ENCODE assay signal across 34 cellular contexts in genomic region chr9:86009133-86009532, GRCh38.
"Had no signal": no experiment of that assay in that cellular context is flagged by ENCODE, and none has a peak within 500 bp of the region (broad histone marks: within the 10 kb centered on the region; RNA-seq: fewer than 3 reads in every experiment).

No MANE protein-coding gene starts in this region.

- H3K4me1 Mint-ChIP-seq: activated CD4-positive, alpha-beta memory T cell treated with anti-CD3 and anti-CD28 coated beads, Interleukin-2, amount 10 ng/mL, durations not matched to agents 7 days and 5 days; activated CD8-positive, alpha-beta memory T cell treated with anti-CD3 and anti-CD28 coated beads, Interleukin-2, amount 10 ng/mL, durations not matched to agents 7 days and 5 days; activated naive CD8-positive, alpha-beta T cell treated with anti-CD3 and anti-CD28 coated beads, Interleukin-2, amount 50 U/mL, for 24 hours; brain had no signal

- H3K27ac Mint-ChIP-seq: activated CD4-positive, alpha-beta memory T cell treated with anti-CD3 and anti-CD28 coated beads, Interleukin-2, amount 10 ng/mL, durations not matched to agents 7 days and 5 days; activated CD8-positive, alpha-beta memory T cell treated with anti-CD3 and anti-CD28 coated beads, Interleukin-2, amount 10 ng/mL, durations not matched to agents 7 days and 5 days; activated naive CD8-positive, alpha-beta T cell; activated naive CD8-positive, alpha-beta T cell treated with anti-CD3 and anti-CD28 coated beads, Interleukin-2, amount 50 U/mL, for 24 hours; activated T-helper 2 cell treated with anti-CD3 and anti-CD28 coated beads, Interferon-gamma antibody, Interleukin-2, Interleukin-4, amounts not matched to agents 10 μg/mL and 5 μg/mL and 100 μg/mL, durations not matched to agents 14 hours and 24 hours and 36 hours; brain had no signal

- ATAC-seq: activated CD8-positive, alpha-beta memory T cell treated with anti-CD3 and anti-CD28 coated beads, Interleukin-2, amount 10 ng/mL, durations not matched to agents 7 days and 5 days; activated naive CD8-positive, alpha-beta T cell treated with anti-CD3 and anti-CD28 coated beads, Interleukin-2, amount 50 U/mL, for 24 hours had no signal

- H3K4me2 ChIP-seq: PC-9 had no signal

- H3K27ac ChIP-seq: PC-9, WERI-Rb-1 had no signal

- H2AFZ ChIP-seq: PC-9 had no signal

- H3K4me3 Mint-ChIP-seq: activated CD4-positive, alpha-beta memory T cell treated with anti-CD3 and anti-CD28 coated beads, Interleukin-2, amount 10 ng/mL, durations not matched to agents 7 days and 5 days; activated CD8-positive, alpha-beta memory T cell treated with anti-CD3 and anti-CD28 coated beads, Interleukin-2, amount 10 ng/mL, durations not matched to agents 7 days and 5 days; activated naive CD8-positive, alpha-beta T cell; activated naive CD8-positive, alpha-beta T cell treated with anti-CD3 and anti-CD28 coated beads, Interleukin-2, amount 50 U/mL, for 24 hours; brain had no signal

- H3K27me3 ChIP-seq: MG63 had no signal

- DNase-seq: activated CD4-positive, alpha-beta memory T cell treated with anti-CD3 and anti-CD28 coated beads, Interleukin-2, amount 10 ng/mL, durations not matched to agents 7 days and 5 days; activated CD4-positive, alpha-beta T cell treated with anti-CD3 and anti-CD28 coated beads for 1 hour; activated CD4-positive, alpha-beta T cell treated with anti-CD3 and anti-CD28 coated beads for 48 hours; activated CD4-positive, CD25-positive, alpha-beta regulatory T cell; activated CD8-positive, alpha-beta memory T cell treated with anti-CD3 and anti-CD28 coated beads for 24 hours; activated CD8-positive, alpha-beta memory T cell treated with anti-CD3 and anti-CD28 coated beads, Interleukin-2, amount 10 ng/mL, durations not matched to agents 7 days and 5 days; activated CD8-positive, alpha-beta memory T cell treated with anti-CD3 and anti-CD28 coated beads, Interleukin-2, amount 50 U/mL, for 48 hours; activated gamma-delta T cell; activated naive CD4-positive, alpha-beta T cell treated with Interleukin-2 at 50 U/mL for 16 hours; activated naive CD8-positive, alpha-beta T cell treated with anti-CD3 and anti-CD28 coated beads, Interleukin-2, amount 50 U/mL, for 24 hours; activated T-cell treated with anti-CD3 and anti-CD28 coated beads, Interleukin-2, amount 50 U/mL, for 1 hour; anterior cingulate cortex; caudate nucleus; Kasumi-1; KG1; MG63; NCI-H1048; NCI-H187; NCI-H2029 treated with DMSO at 0.1 percent for 48 hours; NCI-H2107; NCI-H2171; NCI-H446; NCI-H510A treated with DMSO at 0.1 percent for 48 hours; NCI-H526 treated with DMSO at 0.1 percent for 48 hours; PC-9; Right ventricle myocardium superior; SW 1271; T-helper 1 cell; T-helper 2 cell; T-helper 9 cell; WERI-Rb-1 had no signal

- H3K27me3 Mint-ChIP-seq: activated CD4-positive, alpha-beta memory T cell treated with anti-CD3 and anti-CD28 coated beads, Interleukin-2, amount 10 ng/mL, durations not matched to agents 7 days and 5 days; activated CD8-positive, alpha-beta memory T cell treated with anti-CD3 and anti-CD28 coated beads, Interleukin-2, amount 10 ng/mL, durations not matched to agents 7 days and 5 days; activated naive CD8-positive, alpha-beta T cell; activated naive CD8-positive, alpha-beta T cell treated with anti-CD3 and anti-CD28 coated beads, Interleukin-2, amount 50 U/mL, for 24 hours; brain had no signal

- H3K4me3 ChIP-seq: MG63, PC-9 had no signal
